ENCODE assay signal across 14 cellular contexts in genomic region chr4:94591289-94591688, GRCh38.
DNase-seq lines count a peak whose midpoint lies in the region; ATAC-seq, FAIRE-seq and TF ChIP-seq lines count a peak whose summit lies in the region.
"Had no signal": no experiment of that assay in that cellular context is flagged by ENCODE, and none has a peak within 500 bp of the region (broad histone marks: within the 10 kb centered on the region; RNA-seq: fewer than 3 reads in every experiment).

No MANE protein-coding gene starts in this region.

- H3K27me3 ChIP-seq in cardiac muscle cell (no peaks in the 10 kb centered on the region), left ventricle myocardium inferior (ENCODE audit: low read depth) (no peaks in the 10 kb centered on the region), RWPE2 (ENCODE audit: insufficient read depth, poor library complexity, severe bottlenecking) (no peaks in the 10 kb centered on the region), keratinocyte (ENCODE audit: control insufficient read depth, extremely low read depth, insufficient read depth, low read length) (no peaks in the 10 kb centered on the region), uterus (no peaks in the 10 kb centered on the region)
- H3K27me3 ChIP-seq: BLaER1 treated with 17β-estradiol and CSF1 and Interleukin-3, amounts not matched to agents 10 nM and 100 nM had no signal

- no peak overlapping the region for H3K9ac ChIP-seq in keratinocyte (ENCODE audit: control insufficient read depth, extremely low read depth, insufficient read depth, low read length)
- H3K9ac ChIP-seq: BLaER1 treated with 17β-estradiol and CSF1 and Interleukin-3, amounts not matched to agents 10 nM and 100 nM had no signal

- TF ChIP-seq POLR2A in uterus (IDR thresholded peaks at IDR 0.05), result no peak

- no peak overlapping the region for H2AFZ ChIP-seq in keratinocyte (ENCODE audit: control insufficient read depth, low read length)

- H3K9me1 ChIP-seq in keratinocyte (ENCODE audit: control insufficient read depth, extremely low read depth, insufficient read depth, low read length), result no peaks in the 10 kb centered on the region

- H3K4me3 ChIP-seq in cardiac muscle cell (no peak overlapping the region), left ventricle myocardium inferior (no peak overlapping the region), RWPE2 (ENCODE audit: severe bottlenecking) (no peak overlapping the region), keratinocyte (ENCODE audit: control insufficient read depth in 2 of 3, extremely low read depth in 1 of 3, insufficient read depth in 2 of 3, low read depth in 1 of 3, low read length in 3 of 3) (no peak overlapping the region), uterus (no peak overlapping the region)
- H3K4me3 ChIP-seq: BLaER1 treated with 17β-estradiol and CSF1 and Interleukin-3, amounts not matched to agents 10 nM and 100 nM had no signal

- no peaks in the 10 kb centered on the region for H3K9me3 ChIP-seq in cardiac muscle cell (ENCODE audit: low read depth)
- H3K9me3 ChIP-seq in left ventricle myocardium inferior (replicated peaks), result no peaks in the 10 kb centered on the region
- H3K9me3 ChIP-seq in RWPE2 (ENCODE audit: severe bottlenecking), result no peaks in the 10 kb centered on the region
- no peaks in the 10 kb centered on the region for H3K9me3 ChIP-seq in keratinocyte (ENCODE audit: control insufficient read depth, low read depth, low read length)
- no peaks in the 10 kb centered on the region for H3K9me3 ChIP-seq in uterus
- H3K9me3 ChIP-seq: BLaER1 treated with 17β-estradiol and CSF1 and Interleukin-3, amounts not matched to agents 10 nM and 100 nM had no signal

- H3K4me1 ChIP-seq in cardiac muscle cell (ENCODE audit: low read depth) (peaks cover 28% of the 10 kb centered on the region), left ventricle myocardium inferior (peaks cover 85% of the 10 kb centered on the region), RWPE2 (ENCODE audit: insufficient read depth, poor library complexity, severe bottlenecking) (peaks cover 4% of the 10 kb centered on the region), keratinocyte (ENCODE audit: control insufficient read depth, extremely low read depth, insufficient read depth, low read length) (no peaks in the 10 kb centered on the region), uterus (peaks cover 0 to 7% of the 10 kb centered on the region in 2 donors)

- H3K27ac ChIP-seq in cardiac muscle cell (peak overlapping the region; percentile 68), left ventricle myocardium inferior (replicated peaks) (no peak overlapping the region), RWPE2 (ENCODE audit: poor library complexity, severe bottlenecking) (no peak overlapping the region), keratinocyte (ENCODE audit: control insufficient read depth, insufficient read depth, low read length) (no peak overlapping the region), uterus (peak overlapping the region; percentile 38 to 78)
- H3K27ac ChIP-seq: BLaER1 treated with 17β-estradiol and CSF1 and Interleukin-3, amounts not matched to agents 10 nM and 100 nM had no signal

- H3K79me2 ChIP-seq in keratinocyte (ENCODE audit: control insufficient read depth, insufficient read depth, low read length), result no peaks in the 10 kb centered on the region

- H3K4me2 ChIP-seq in keratinocyte (ENCODE audit: control insufficient read depth, extremely low read depth, insufficient read depth, low read depth, low read length), result no peak overlapping the region
- H3K4me2 ChIP-seq: BLaER1 treated with 17β-estradiol and CSF1 and Interleukin-3, amounts not matched to agents 10 nM and 100 nM had no signal

- DNase-seq in cardiac muscle cell (ENCODE audit: low read depth in 1 of 2, low spot score in 1 of 2) (peak in 1 of 2 donors; percentile 33), left ventricle myocardium inferior (no peak), RWPE2 (ENCODE audit: low spot score) (no peak), keratinocyte (ENCODE audit: low read depth, low spot score) (no peak), uterus (no peak), DMS79 (lab: John Stamatoyannopoulos, UW) (no peak)
- DNase-seq: 8988T; ACHN; CD4-positive, CD25-positive, alpha-beta regulatory T cell; DMS53 had no signal

- ATAC-seq in RWPE2 (ENCODE audit: low read depth) (0 out of 3 replicates have a peak, but pooled peaks have one; percentile 25), GM19351 (IDR thresholded peaks at IDR 0.05; ENCODE audit: unreplicated experiment) (no peak)
- ATAC-seq: HCT116 had no signal

- H4K20me1 ChIP-seq in keratinocyte (ENCODE audit: control insufficient read depth, extremely low read depth, insufficient read depth, low read length), result no peaks in the 10 kb centered on the region
- H4K20me1 ChIP-seq: BLaER1 treated with 17β-estradiol and CSF1 and Interleukin-3, amounts not matched to agents 10 nM and 100 nM had no signal

- intact Hi-C loops in left ventricle myocardium inferior (cut with micrococcal nuclease), result no loop called here
- intact Hi-C loops in uterus (cut with DNase I; ENCODE audit: low total_unique reads), result no loop called here

- peak; percentile 20 for FAIRE-seq in keratinocyte (lab: Jason Lieb, UNC)
- FAIRE-seq: H54 had no signal

- TF ChIP-seq CTCF in cardiac muscle cell (IDR thresholded peaks at IDR 0.05; ENCODE audit: low read depth, low read length) (no peak), left ventricle myocardium inferior (IDR thresholded peaks at IDR 0.05; ENCODE audit: borderline replicate concordance) (no peak), RWPE2 (IDR thresholded peaks at IDR 0.05; ENCODE audit: poor library complexity, severe bottlenecking) (no peak), keratinocyte (optimal IDR thresholded peaks at IDR 0.05 in 1 of 3, IDR thresholded peaks at IDR 0.05 in 1 of 3, conservative IDR thresholded peaks at IDR 0.05 in 1 of 3; ENCODE audit: extremely low read depth in 1 of 3, insufficient read depth in 2 of 3, low read length in 3 of 3) (no peak), uterus (IDR thresholded peaks at IDR 0.05) (no peak)

- H3K36me3 ChIP-seq in cardiac muscle cell (peaks cover 69% of the 10 kb centered on the region), left ventricle myocardium inferior (peaks cover 46% of the 10 kb centered on the region), RWPE2 (ENCODE audit: low read depth) (peaks cover 85% of the 10 kb centered on the region), keratinocyte (ENCODE audit: control insufficient read depth in 2 of 2, extremely low read depth in 1 of 2, insufficient read depth in 2 of 2, low read length in 2 of 2) (peaks cover 8 to 15% of the 10 kb centered on the region in 2 experiments), uterus (no peaks in the 10 kb centered on the region)

- dilution Hi-C loops in keratinocyte (cut with MboI; ENCODE audit: extremely low pct_ligation_motif_present, low sequenced_read_pairs), result no loop called here

Comparison
In these comparisons a context has a peak if more than half of its experiments do, and no peak if none do; other contexts are left out.
1. H3K27ac ChIP-seq: peak in cardiac muscle cell (single experiment) and uterus (2 of 2); none in left ventricle myocardium inferior (single experiment), RWPE2 (single experiment) and keratinocyte (single experiment).